Comparison of ENCODE assay signal across 12 cellular contexts in the genomic region with DNA sequence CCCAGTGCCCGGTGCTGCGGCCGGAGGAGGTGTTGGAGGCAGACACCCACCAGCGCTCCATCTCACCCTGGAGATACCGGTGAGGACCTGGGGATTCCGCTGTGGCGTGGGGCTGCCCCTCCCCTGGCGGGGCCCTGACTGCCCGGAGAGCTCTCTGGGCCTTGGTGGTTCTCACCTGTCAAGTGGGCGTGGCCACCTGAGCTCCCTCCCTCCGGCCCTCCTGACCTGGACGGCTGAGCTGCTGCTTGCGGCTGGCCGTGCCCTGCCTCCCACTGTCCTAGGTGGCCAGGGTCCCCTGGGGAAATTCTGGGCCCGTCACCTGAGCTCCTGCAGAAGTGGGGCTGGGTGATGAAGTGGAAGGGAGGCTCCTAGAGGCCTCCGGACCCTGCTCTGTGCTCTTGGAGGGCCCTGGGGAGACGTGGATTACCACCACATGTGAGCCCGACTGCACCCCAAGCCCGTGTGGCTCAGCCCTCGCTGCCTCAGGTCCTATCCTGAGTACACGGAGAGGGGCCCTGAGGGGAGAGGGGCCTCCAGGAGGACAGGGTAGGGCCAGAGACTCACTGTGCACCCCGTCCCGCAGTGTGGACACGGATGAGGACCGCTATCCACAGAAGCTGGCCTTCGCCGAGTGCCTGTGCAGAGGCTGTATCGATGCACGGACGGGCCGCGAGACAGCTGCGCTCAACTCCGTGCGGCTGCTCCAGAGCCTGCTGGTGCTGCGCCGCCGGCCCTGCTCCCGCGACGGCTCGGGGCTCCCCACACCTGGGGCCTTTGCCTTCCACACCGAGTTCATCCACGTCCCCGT. TPM values are rescaled to one million over a fixed set of nuclear protein-coding genes. Genes with fewer than 3 reads are reported as not detected.
DNase-seq lines count a peak whose midpoint lies in the region; ATAC-seq and TF ChIP-seq lines count a peak whose summit lies in the region.
"Had no signal": no experiment of that assay in that cellular context is flagged by ENCODE, and none has a peak within 500 bp of the region (broad histone marks: within the 10 kb centered on the region; RNA-seq: fewer than 3 reads in every experiment).

No MANE protein-coding gene starts in this region.

- H3K27me3 ChIP-seq in GM23248 (replicated peaks; ENCODE audit: insufficient read depth) (peaks cover 32% of the 10 kb centered on the region), lung (ENCODE audit: control insufficient read depth, insufficient read depth) (no peaks in the 10 kb centered on the region)

- no peak overlapping the region for H2AFZ ChIP-seq in GM23248

- intact Hi-C loops in activated B cell treated with CpG ODN at 0.5 μM for 24 hours (cut with micrococcal nuclease) = loop anchor here (1.0 to 10.0 kb wide), 4 partner anchors 12 to 1255 kb away; a partner anchor contains a TSS
- intact Hi-C loops in left cardiac atrium (cut with DNase I) = no loop called here

- H3K27ac ChIP-seq in C4-2B (peak overlapping the region; percentile 50; the same call in 1 of the 2 replicates), GM23248 (no peak overlapping the region), lung (ENCODE audit: low read depth in 1 of 2, low read length in 1 of 2) (no peak overlapping the region)

- H3K27me3 Mint-ChIP-seq in activated B cell treated with CpG ODN at 0.5 μM for 24 hours = no peaks in the 10 kb centered on the region
- H3K27me3 Mint-ChIP-seq in activated T-cell treated with anti-CD3 and anti-CD28 coated beads, Interleukin-2, amount 50 U/mL, for 24 hours = peaks cover 34% of the 10 kb centered on the region

- H4K20me1 ChIP-seq in GM23248 (ENCODE audit: insufficient read depth) = no peaks in the 10 kb centered on the region

- H3K9me2 ChIP-seq in GM23248 (ENCODE audit: insufficient read depth) = no peaks in the 10 kb centered on the region

- H3K9me3 Mint-ChIP-seq in activated B cell treated with CpG ODN at 0.5 μM for 24 hours = no peaks in the 10 kb centered on the region
- no peaks in the 10 kb centered on the region for H3K9me3 Mint-ChIP-seq in activated T-cell treated with anti-CD3 and anti-CD28 coated beads, Interleukin-2, amount 50 U/mL, for 24 hours

- H3K9ac ChIP-seq in GM23248 = no peak overlapping the region

- no peaks in the 10 kb centered on the region for H3F3A ChIP-seq in GM23248 (ENCODE audit: insufficient read depth)

- no peak overlapping the region for H3K4me3 Mint-ChIP-seq in activated B cell treated with CpG ODN at 0.5 μM for 24 hours
- H3K4me3 Mint-ChIP-seq in activated T-cell treated with anti-CD3 and anti-CD28 coated beads, Interleukin-2, amount 50 U/mL, for 24 hours = no peak overlapping the region

- TF ChIP-seq CTCF in C4-2B (conservative IDR thresholded peaks at IDR 0.05) = no peak
- TF ChIP-seq CTCF in activated B cell treated with CpG ODN at 0.5 μM for 24 hours (IDR thresholded peaks at IDR 0.05) = no peak
- TF ChIP-seq CTCF in lung (IDR thresholded peaks at IDR 0.05; ENCODE audit: control extremely low read depth, extremely low read depth) = no peak

- peak; percentile 25 for ATAC-seq in activated B cell treated with CpG ODN at 0.5 μM for 24 hours (ENCODE audit: low read depth)
- ATAC-seq in lung (ENCODE audit: insufficient read depth, low FRiP score) = no peak
- no peak for ATAC-seq in GM21423 (IDR thresholded peaks at IDR 0.05; ENCODE audit: unreplicated experiment)
- no peak for ATAC-seq in GM19463 (IDR thresholded peaks at IDR 0.05; ENCODE audit: unreplicated experiment)
- ATAC-seq in left cardiac atrium = no peak
- ATAC-seq: sciatic nerve had no signal

- CTCF ChIA-PET in activated B cell treated with CpG ODN at 0.5 μM for 24 hours (lab: Charles Lee) = interaction anchor here (0.8 to 1.9 kb wide), 3 partner anchors 46 to 98 kb away, joined by 3 to 5 read pairs (median 4); no protein-coding TSS in a partner anchor

- H3K4me1 Mint-ChIP-seq in activated B cell treated with CpG ODN at 0.5 μM for 24 hours = peaks cover 80% of the 10 kb centered on the region
- H3K4me1 Mint-ChIP-seq in activated T-cell treated with anti-CD3 and anti-CD28 coated beads, Interleukin-2, amount 50 U/mL, for 24 hours (ENCODE audit: low read depth) = peaks cover 44% of the 10 kb centered on the region

- POLR2A ChIA-PET in activated B cell treated with CpG ODN at 0.5 μM for 24 hours (lab: Charles Lee) = interaction anchor here (0.6 to 5.7 kb wide), 6 partner anchors 10 to 61 kb away, joined by 3 to 102 read pairs (median 6); a partner anchor contains a TSS

- H3K4me2 ChIP-seq in GM23248 (ENCODE audit: unreplicated experiment) = no peak overlapping the region

- H3K4me3 ChIP-seq in GM23248 (no peak overlapping the region), lung (no peak overlapping the region)

- H3K9me3 ChIP-seq in GM23248 (ENCODE audit: low read depth) (no peaks in the 10 kb centered on the region), lung (ENCODE audit: control insufficient read depth in 2 of 2, insufficient read depth in 1 of 2, low read length in 1 of 2) (peaks cover 0 to 2% of the 10 kb centered on the region in 2 donors)

- peak; percentile 46 for DNase-seq in GM23248
- DNase-seq in activated B cell treated with CpG ODN at 0.5 μM for 24 hours = peak; percentile 40
- DNase-seq in lung (ENCODE audit: low spot score) = peak; percentile 71
- no peak for DNase-seq in activated T-cell treated with anti-CD3 and anti-CD28 coated beads, Interleukin-2, amount 50 U/mL, for 24 hours
- no peak for DNase-seq in left cardiac atrium
- DNase-seq: OCI-M1 had no signal

- 8 to 11% methylated on average over 45 of the region's 45 CpGs for WGBS in GM23248 (ENCODE audit: low coverage in 1 of 2, low lambda C conversion rate in 2 of 2, missing lambda C conversion rate in 2 of 2), 2 experiments
- 23 to 29% methylated on average over 45 of the region's 45 CpGs for WGBS in lung, 2 donors

- no peaks in the 10 kb centered on the region for H3K36me3 ChIP-seq in GM23248 (ENCODE audit: low read depth)
- peaks cover 0 to 13% of the 10 kb centered on the region in 2 donors for H3K36me3 ChIP-seq in lung (ENCODE audit: control insufficient read depth in 2 of 2, insufficient read depth in 2 of 2, low read length in 2 of 2)

- no peaks in the 10 kb centered on the region for H3K79me2 ChIP-seq in GM23248 (ENCODE audit: insufficient read depth)

- in situ Hi-C loops in GM23248 (cut with MboI) = no loop called here

- H3K4me1 ChIP-seq in GM23248 (ENCODE audit: insufficient read depth) = no peaks in the 10 kb centered on the region; the same call in 1 of the 2 replicates
- peaks cover 0 to 9% of the 10 kb centered on the region in 2 donors for H3K4me1 ChIP-seq in lung (ENCODE audit: control insufficient read depth in 2 of 2, insufficient read depth in 2 of 2, low read length in 2 of 2)

- H3K36me3 Mint-ChIP-seq in activated B cell treated with CpG ODN at 0.5 μM for 24 hours (ENCODE audit: low read depth) = peaks cover 19% of the 10 kb centered on the region
- H3K36me3 Mint-ChIP-seq in activated T-cell treated with anti-CD3 and anti-CD28 coated beads, Interleukin-2, amount 50 U/mL, for 24 hours (ENCODE audit: low read depth) = peaks cover 21% of the 10 kb centered on the region

- H3K27ac Mint-ChIP-seq in activated B cell treated with CpG ODN at 0.5 μM for 24 hours = peak overlapping the region; percentile 54
- H3K27ac Mint-ChIP-seq in activated T-cell treated with anti-CD3 and anti-CD28 coated beads, Interleukin-2, amount 50 U/mL, for 24 hours = no peak overlapping the region

RNA-seq across cellular contexts. Expression of a gene that starts 1.1 kb away (rescaled TPM):
- total RNA-seq in GM23248 (2014; rRNA removed; shearing (Covaris generic)) = not detected in 2 replicates
- polyA plus RNA-seq in GM23248 (2016; fragmentation: Nextera tagmentation; extraction: Ambion mirVana) = not detected in 2 replicates
- total RNA-seq in activated B cell treated with CpG ODN at 0.5 μM for 24 hours = 0.34 and 0.69 TPM in 2 replicates
- not detected for total RNA-seq in lung
- 1 to 10 TPM in 1 of 2 donors, under 1 TPM in 1; 0.14 to 1.8 TPM for polyA plus RNA-seq in lung
- total RNA-seq in left cardiac atrium = not detected
- total RNA-seq: cardiac septum, mesenteric fat pad, sciatic nerve had no signal

RNA-seq across cellular contexts. Expression of a gene that starts 11.4 kb away (rescaled TPM):
- total RNA-seq in GM23248 (2014; rRNA removed; shearing (Covaris generic)) = 332 and 338 TPM in 2 replicates
- polyA plus RNA-seq in GM23248 (2016; fragmentation: Nextera tagmentation; extraction: Ambion mirVana) (270 and 283 TPM in 2 replicates), lung (100 to 1,000 TPM; 294 to 879 TPM)
- total RNA-seq in activated B cell treated with CpG ODN at 0.5 μM for 24 hours (432 and 456 TPM in 2 replicates), lung (100 to 1,000 TPM; 113 to 404 TPM), left cardiac atrium (100 to 1,000 TPM in 1 of 2 donors, 10 to 100 TPM in 1; 58.9 to 131 TPM)

RNA-seq across cellular contexts. Expression of a gene that starts 23.5 kb away (rescaled TPM):
- total RNA-seq in GM23248 (2014; rRNA removed; shearing (Covaris generic)) = 25.0 and 29.1 TPM in 2 replicates
- 27.4 and 28.6 TPM in 2 replicates for polyA plus RNA-seq in GM23248 (2016; fragmentation: Nextera tagmentation; extraction: Ambion mirVana)
- total RNA-seq in activated B cell treated with CpG ODN at 0.5 μM for 24 hours = 115 and 140 TPM in 2 replicates
- total RNA-seq in lung = 100 to 1,000 TPM in 1 of 2 donors, 10 to 100 TPM in 1; 39.1 to 123 TPM
- 100 to 1,000 TPM; 115 to 135 TPM for polyA plus RNA-seq in lung
- total RNA-seq in left cardiac atrium = 10 to 100 TPM; 31.3 to 32.9 TPM

RNA-seq across cellular contexts. Expression of a gene that starts 46.9 kb away (rescaled TPM):
- total RNA-seq in GM23248 (2014; rRNA removed; shearing (Covaris generic)) = not detected in 2 replicates
- polyA plus RNA-seq in GM23248 (2016; fragmentation: Nextera tagmentation; extraction: Ambion mirVana) = 0.35 and 0.71 TPM in 2 replicates
- 1.5 and 2.7 TPM in 2 replicates for total RNA-seq in activated B cell treated with CpG ODN at 0.5 μM for 24 hours
- total RNA-seq in lung = 1 to 10 TPM; 1.1 to 2.6 TPM
- 1 to 10 TPM; 3.2 to 3.8 TPM for polyA plus RNA-seq in lung
- total RNA-seq in left cardiac atrium = 1 to 10 TPM in 1 of 2 donors, under 1 TPM in 1; 0.55 to 2.7 TPM

Comparison
In these comparisons a context has a peak if more than half of its experiments do, and no peak if none do; other contexts are left out.
1. DNase-seq: peak in GM23248 (single experiment), activated B cell treated with CpG ODN at 0.5 μM for 24 hours (single experiment) and lung (single experiment); none in activated T-cell treated with anti-CD3 and anti-CD28 coated beads, Interleukin-2, amount 50 U/mL, for 24 hours (single experiment) and left cardiac atrium (single experiment).